29 cellular contexts compared by ENCODE assay signal in genomic region chr11:433111-433510, GRCh38. TPM values are rescaled to one million over a fixed set of nuclear protein-coding genes. Genes with fewer than 3 reads are reported as not detected.
"Had no signal": no experiment of that assay in that cellular context is flagged by ENCODE, and none has a peak within 500 bp of the region (broad histone marks: within the 10 kb centered on the region; RNA-seq: fewer than 3 reads in every experiment).

No MANE protein-coding gene starts in this region.

- H3K27me3 Mint-ChIP-seq: central memory CD8-positive, alpha-beta T cell; naive thymus-derived CD4-positive, alpha-beta T cell had no signal

- H3K4me3 Mint-ChIP-seq: central memory CD8-positive, alpha-beta T cell; dendritic cell treated with granulocyte-macrophage colony-stimulating factor and Interleukin-4, amounts not matched to agents 40 ng/mL and 50 ng/mL, for 4 days; endodermal cell; naive thymus-derived CD4-positive, alpha-beta T cell had no signal

- H3K9me3 ChIP-seq: colonic mucosa, gastrocnemius medialis, neutrophil, pancreas, testis, tibial artery, upper lobe of left lung, uterus had no signal

- H3K4me1 Mint-ChIP-seq: endodermal cell had no signal

- ATAC-seq: esophagus mucosa; gastrocnemius medialis; left colon; naive thymus-derived CD4-positive, alpha-beta T cell; pancreas had no signal

- H3K27me3 ChIP-seq: colonic mucosa, neutrophil, pancreas, testis, upper lobe of left lung, uterus had no signal

- H3K36me3 ChIP-seq: colonic mucosa, gastrocnemius medialis, neutrophil, pancreas, tibial artery, upper lobe of left lung, uterus had no signal

- H3K27ac Mint-ChIP-seq: dendritic cell treated with granulocyte-macrophage colony-stimulating factor and Interleukin-4, amounts not matched to agents 40 ng/mL and 50 ng/mL, for 4 days; endodermal cell; naive thymus-derived CD4-positive, alpha-beta T cell had no signal

- DNase-seq: colonic mucosa; effector CD8-positive, alpha-beta T cell; endodermal cell; foreskin fibroblast; gastrocnemius medialis; left colon; mesendoderm; midbrain; retina; stimulated activated CD4-positive, alpha-beta T cell treated with anti-CD3 and anti-CD28 coated beads, Interleukin-12 subunit alpha, Interleukin-12 subunit beta, amount 100 ng/mL, for 4 hours; stimulated activated CD4-positive, alpha-beta T cell treated with anti-CD3 and anti-CD28 coated beads, Interleukin-1b, Interleukin-23, amount 100 ng/mL, for 48 hours; stimulated activated CD4-positive, alpha-beta T cell treated with anti-CD3 and anti-CD28 coated beads, Interleukin-4, amount 100 ng/mL, for 1 hour; stimulated activated CD8-positive, alpha-beta memory T cell treated with anti-CD3 and anti-CD28 coated beads, Interleukin-4, amount 100 ng/mL, for 48 hours; stimulated activated naive CD4-positive, alpha-beta T cell; substantia nigra; testis; tibial artery; uterus had no signal

- H3K9me3 Mint-ChIP-seq: central memory CD8-positive, alpha-beta T cell; dendritic cell treated with granulocyte-macrophage colony-stimulating factor and Interleukin-4, amounts not matched to agents 40 ng/mL and 50 ng/mL, for 4 days had no signal

- H3K4me1 ChIP-seq: colonic mucosa, gastrocnemius medialis, pancreas, testis, tibial artery, upper lobe of left lung, uterus had no signal

- H3K4me3 ChIP-seq: colonic mucosa, gastrocnemius medialis, pancreas, smooth muscle cell, testis, tibial artery, upper lobe of left lung, uterus had no signal

- H3K4me2 ChIP-seq: smooth muscle cell had no signal

- H3K27ac ChIP-seq: colonic mucosa, epithelial cell of prostate, gastrocnemius medialis, neutrophil, pancreas, testis, tibial artery, upper lobe of left lung, uterus had no signal

RNA-seq across cellular contexts. Expression of gene ANO9, which starts 8.7 kb away (rescaled TPM):
- total RNA-seq: chondrocyte had no signal
- polyA plus RNA-seq: neural cell had no signal

RNA-seq across cellular contexts. Expression of gene PKP3, which starts 39.1 kb away (rescaled TPM):
- total RNA-seq: naive thymus-derived CD4-positive, alpha-beta T cell had no signal
- polyA plus RNA-seq: naive thymus-derived CD4-positive, alpha-beta T cell; neural cell had no signal
